In the genomic region with DNA sequence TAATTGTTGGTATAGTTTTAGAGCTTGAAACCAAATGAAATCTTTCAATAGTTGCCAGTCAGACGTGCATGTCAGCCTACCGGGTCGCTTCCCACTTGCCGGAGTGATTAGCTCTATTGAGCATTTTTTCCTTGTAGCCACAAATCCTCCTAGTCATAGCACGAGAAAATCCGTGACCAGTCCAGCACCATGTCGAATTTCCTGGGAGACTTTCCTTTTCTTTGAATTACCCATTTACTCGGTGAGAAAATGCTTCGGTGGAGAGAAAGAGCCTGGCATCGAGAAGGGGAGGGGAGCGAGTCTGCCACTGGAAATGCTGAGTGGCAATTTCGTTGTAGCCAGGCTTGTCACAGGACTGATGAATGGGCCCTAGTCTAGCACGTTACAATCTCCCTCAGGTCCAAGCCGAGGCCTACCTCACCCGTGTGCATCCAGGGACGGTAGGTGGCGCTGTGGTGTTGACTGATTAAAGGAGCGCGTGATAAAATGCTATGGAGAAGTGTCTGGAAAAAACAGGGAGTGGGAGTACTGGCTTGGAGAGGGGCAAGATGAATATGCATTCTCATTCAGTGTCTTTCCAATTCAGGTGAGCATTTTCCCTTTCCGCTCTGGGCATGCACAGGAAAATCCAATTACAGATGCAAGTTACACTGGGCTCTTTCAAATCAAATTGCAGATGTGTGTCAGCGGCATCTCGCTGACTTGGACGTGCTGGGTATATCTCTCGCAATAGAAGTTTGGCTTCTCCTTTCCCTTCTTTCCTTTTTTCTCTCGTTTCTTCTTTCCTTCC, we compare ENCODE assay signal across 9 cellular contexts.
DNase-seq lines count a peak whose midpoint lies in the region; ATAC-seq and TF ChIP-seq lines count a peak whose summit lies in the region.
"Had no signal": no experiment of that assay in that cellular context is flagged by ENCODE, and none has a peak within 500 bp of the region (broad histone marks: within the 10 kb centered on the region; RNA-seq: fewer than 3 reads in every experiment).

No MANE protein-coding gene starts in this region.

- H3K27ac Mint-ChIP-seq in activated B cell treated with CpG ODN at 0.5 μM for 24 hours: no peak overlapping the region

- CTCF ChIA-PET in activated B cell treated with CpG ODN at 0.5 μM for 24 hours (lab: Charles Lee): interaction anchor here (1.0 to 1.3 kb wide), 2 partner anchors 11 to 35 kb away, joined by 3 read pairs; no protein-coding TSS in a partner anchor

- no peaks in the 10 kb centered on the region for H3K9me3 Mint-ChIP-seq in activated B cell treated with CpG ODN at 0.5 μM for 24 hours

- DNase-seq in NCI-H1694 (lab: John Stamatoyannopoulos, UW) (peak; percentile 29), NCI-H1694 treated with DMSO at 0.1 percent for 48 hours (lab: John Stamatoyannopoulos, UW) (no peak), NCI-H2081 (lab: John Stamatoyannopoulos, UW) (peak; percentile 85 to 86), activated B cell treated with CpG ODN at 0.5 μM for 24 hours (peak; percentile 44), caudate nucleus (lab: John Stamatoyannopoulos, UW) (peak in 58 of 61 donors; percentile 3 to 88 (median 63)), left kidney (ENCODE audit: low read depth, low spot score) (peak; percentile 97)
- peak; percentile 26 to 60 for DNase-seq in stimulated activated CD4-positive, alpha-beta T cell treated with anti-CD3 and anti-CD28 coated beads, Interleukin-4, amount 100 ng/mL, for 4 hours

- POLR2A ChIA-PET in activated B cell treated with CpG ODN at 0.5 μM for 24 hours (lab: Charles Lee): no interaction called here

- no peak overlapping the region for H3K27ac ChIP-seq in caudate nucleus (ENCODE audit: low read depth, low read length)
- H3K27ac ChIP-seq: BLaER1 treated with 17β-estradiol and CSF1 and Interleukin-3, amounts not matched to agents 10 nM and 100 nM had no signal

- H3K4me1 Mint-ChIP-seq in activated B cell treated with CpG ODN at 0.5 μM for 24 hours: peaks cover 18% of the 10 kb centered on the region

- H3K27me3 Mint-ChIP-seq in activated B cell treated with CpG ODN at 0.5 μM for 24 hours: peaks cover 5% of the 10 kb centered on the region

- TF ChIP-seq CTCF in activated B cell treated with CpG ODN at 0.5 μM for 24 hours (IDR thresholded peaks at IDR 0.05): no peak

- no peaks in the 10 kb centered on the region for H3K36me3 Mint-ChIP-seq in activated B cell treated with CpG ODN at 0.5 μM for 24 hours (ENCODE audit: low read depth)

- ATAC-seq in HG02852 (IDR thresholded peaks at IDR 0.05; ENCODE audit: unreplicated experiment): peak; percentile 41
- peak; percentile 70 for ATAC-seq in activated B cell treated with CpG ODN at 0.5 μM for 24 hours (ENCODE audit: low read depth)

- no peak overlapping the region for H3K4me3 Mint-ChIP-seq in activated B cell treated with CpG ODN at 0.5 μM for 24 hours

- intact Hi-C loops in activated B cell treated with CpG ODN at 0.5 μM for 24 hours (cut with micrococcal nuclease): loop anchor here (2.0 to 10.0 kb wide), 3 partner anchors 289 to 491 kb away; no protein-coding TSS in a partner anchor
